Comparison of ENCODE assay signal across 8 cellular contexts in genomic region chr1:36516372-36517018, GRCh38. TPM values are rescaled to one million over a fixed set of nuclear protein-coding genes. Genes with fewer than 3 reads are reported as not detected.
DNase-seq lines count a peak whose midpoint lies in the region; ATAC-seq, FAIRE-seq and TF ChIP-seq lines count a peak whose summit lies in the region.

No MANE protein-coding gene starts in this region.

- H2AFZ ChIP-seq in H1 (ENCODE audit: low read length) = 0 out of 2 replicates have a peak overlapping the region, but pooled peaks have one; percentile 29

- peak; percentile 94 to 98 for TF ChIP-seq RAD21 in H1 (IDR thresholded peaks at IDR 0.05 in 1 of 2, conservative IDR thresholded peaks at IDR 0.05 in 1 of 2; ENCODE audit: low read depth in 2 of 2, low read length in 2 of 2)

- no peak for TF ChIP-seq EP300 in H1 (IDR thresholded peaks at IDR 0.05; ENCODE audit: borderline replicate concordance in 1 of 2, low read depth in 2 of 2, low read length in 2 of 2)

- no peak overlapping the region for H3K4me2 ChIP-seq in H1 (ENCODE audit: insufficient read depth in 1 of 2, low read depth in 2 of 2, low read length in 2 of 2)

- no peaks in the 10 kb centered on the region for H3K4me1 Mint-ChIP-seq in stimulated activated effector memory CD8-positive, alpha-beta T cell treated with anti-CD3 and anti-CD28 coated beads, Interleukin-12 subunit alpha, Interleukin-12 subunit beta, amount 100 ng/mL, for 72 hours

- peak; percentile 58 for ATAC-seq in stimulated activated effector memory CD8-positive, alpha-beta T cell treated with anti-CD3 and anti-CD28 coated beads, Interleukin-12 subunit alpha, Interleukin-12 subunit beta, amount 100 ng/mL, for 72 hours
- ATAC-seq in HG03469 (IDR thresholded peaks at IDR 0.05; ENCODE audit: unreplicated experiment) = no peak

- no peak overlapping the region for H3K4me3 Mint-ChIP-seq in stimulated activated effector memory CD8-positive, alpha-beta T cell treated with anti-CD3 and anti-CD28 coated beads, Interleukin-12 subunit alpha, Interleukin-12 subunit beta, amount 100 ng/mL, for 72 hours

- no peaks in the 10 kb centered on the region for H3K27me3 ChIP-seq in H1 (replicated peaks in 1 of 4; ENCODE audit: control insufficient read depth in 3 of 4, extremely low read depth in 1 of 4, insufficient read depth in 3 of 4, low read length in 3 of 4)

- no peak overlapping the region for H3K27ac Mint-ChIP-seq in stimulated activated effector memory CD8-positive, alpha-beta T cell treated with anti-CD3 and anti-CD28 coated beads, Interleukin-12 subunit alpha, Interleukin-12 subunit beta, amount 100 ng/mL, for 72 hours

- 62% methylated on average over 11 of the region's 11 CpGs; no CpG with 5 or more reads in 1 of the 2 experiments for WGBS in H1 (ENCODE audit: extremely low coverage in 1 of 2, insufficient coverage in 1 of 2, insufficient read length in 1 of 2, insufficient replicate concordance in 2 of 2, low coverage in 1 of 2, low lambda C conversion rate in 2 of 2, missing lambda C conversion rate in 1 of 2), 2 experiments

- H3K9ac ChIP-seq in H1 (replicated peaks in 1 of 4; ENCODE audit: extremely low read depth in 1 of 4, low read depth in 3 of 4, low read length in 3 of 4) = no peak overlapping the region

- no peak overlapping the region for H3K4me3 ChIP-seq in AG09309 (ENCODE audit: control insufficient read depth, low read depth, low read length)
- no peak overlapping the region for H3K4me3 ChIP-seq in H1 (ENCODE audit: extremely low read depth in 1 of 4, insufficient read depth in 2 of 4, low read depth in 3 of 4, low read length in 4 of 4)

- no peak overlapping the region for H4K8ac ChIP-seq in H1 (ENCODE audit: extremely low read depth, insufficient read depth, low read length)

- no peak overlapping the region for H4K5ac ChIP-seq in H1 (ENCODE audit: insufficient read length, low read depth, low read length)

- no peak overlapping the region for H2BK120ac ChIP-seq in H1 (replicated peaks; ENCODE audit: low read depth, low read length)

- H3K4me1 ChIP-seq in H1 (replicated peaks in 1 of 4; ENCODE audit: control insufficient read depth in 3 of 4, insufficient read depth in 4 of 4, low read length in 3 of 4) = peaks cover 0 to 4% (median 0%) of the 10 kb centered on the region in 4 experiments; a peak in 2 of 7 replicates

- H3K23me2 ChIP-seq in H1 (ENCODE audit: low read depth, low read length) = no peaks in the 10 kb centered on the region

- 0 out of 2 replicates have a peak overlapping the region, but pooled peaks have one; percentile 36 for H3K18ac ChIP-seq in H1 (ENCODE audit: extremely low read depth, low read length)

- POLR2A ChIA-PET in H1 (lab: Charles Lee; ENCODE audit: partially characterized antibody) = interaction anchor here (1.4 kb wide), 1 partner anchor 52 kb away, joined by 6 read pairs; the partner anchor contains the start of gene MRPS15

- H3K79me1 ChIP-seq in H1 (ENCODE audit: low read depth, low read length) = no peaks in the 10 kb centered on the region

- no peaks in the 10 kb centered on the region for H4K20me1 ChIP-seq in H1 (replicated peaks in 1 of 2; ENCODE audit: control insufficient read depth in 1 of 2, insufficient read depth in 2 of 2, low read length in 2 of 2)

- no peaks in the 10 kb centered on the region for H3K79me2 ChIP-seq in H1 (ENCODE audit: control insufficient read depth in 1 of 2, insufficient read depth in 2 of 2, low read length in 2 of 2)

- H3K23ac ChIP-seq in H1 (ENCODE audit: insufficient read length) = no peak overlapping the region

- no peaks in the 10 kb centered on the region for H3K9me3 Mint-ChIP-seq in stimulated activated effector memory CD8-positive, alpha-beta T cell treated with anti-CD3 and anti-CD28 coated beads, Interleukin-12 subunit alpha, Interleukin-12 subunit beta, amount 100 ng/mL, for 72 hours

- no peak overlapping the region for H2AK5ac ChIP-seq in H1 (ENCODE audit: low read depth, low read length)

- TF ChIP-seq CTCF in AG09309 (IDR thresholded peaks at IDR 0.05; ENCODE audit: control insufficient read depth, insufficient read depth, low read depth, low read length, missing control alignments) = peak; percentile 91
- peak; percentile 86 to 95 (median 95) for TF ChIP-seq CTCF in H1 (IDR thresholded peaks at IDR 0.05; ENCODE audit: control extremely low read depth in 1 of 3, insufficient read depth in 1 of 3, low read depth in 1 of 3, low read length in 3 of 3)

- DNase-seq in AG09309 (ENCODE audit: low read depth) = peak; percentile 3
- DNase-seq in GM19238 (ENCODE audit: insufficient read length, low spot score) = peak; percentile 56
- DNase-seq in NCI-H2227 (lab: John Stamatoyannopoulos, UW; ENCODE audit: unreplicated experiment) = peak; percentile 78
- DNase-seq in activated CD4-positive, alpha-beta T cell treated with anti-CD3 and anti-CD28 coated beads for 48 hours = peak; percentile 57
- peak; percentile 31 to 82 for DNase-seq in H1 (ENCODE audit: low read depth in 1 of 2, low spot score in 2 of 2)
- DNase-seq in medulla oblongata (ENCODE audit: extremely low spot score) = peak; percentile 68
- DNase-seq in stimulated activated effector memory CD8-positive, alpha-beta T cell treated with anti-CD3 and anti-CD28 coated beads, Interleukin-12 subunit alpha, Interleukin-12 subunit beta, amount 100 ng/mL, for 72 hours (ENCODE audit: low spot score in 2 of 2) = peak; percentile 18 to 62

- H3K56ac ChIP-seq in H1 (replicated peaks; ENCODE audit: insufficient read length, low read depth, low read length) = no peak overlapping the region

- H3K14ac ChIP-seq in H1 (ENCODE audit: insufficient read length) = no peak overlapping the region

- no peak overlapping the region for H3K4ac ChIP-seq in H1 (replicated peaks; ENCODE audit: insufficient read length, low read depth, low read length)

- CTCF ChIA-PET in H1 (lab: Charles Lee; ENCODE audit: partially characterized antibody) = interaction anchor here (0.6 to 6.5 kb wide), 72 partner anchors 9 to 970 kb away, joined by 3 to 62 read pairs (median 4); partner anchors contain the start of gene CSF3R

- peak; percentile 82 for FAIRE-seq in H1 (lab: Jason Lieb, UNC)

- no peak for TF ChIP-seq POLR2A in H1 (IDR thresholded peaks at IDR 0.05; ENCODE audit: control extremely low read depth in 1 of 2, low read depth in 2 of 2, low read length in 2 of 2)

- no peaks in the 10 kb centered on the region for H3K9me3 ChIP-seq in H1 (ENCODE audit: insufficient read depth in 2 of 2, low read depth in 1 of 2, low read length in 1 of 2)

- peak overlapping the region; percentile 84; the same call in 1 of the 2 replicates for H2BK12ac ChIP-seq in H1 (ENCODE audit: low read depth, low read length)

- H3K36me3 Mint-ChIP-seq in stimulated activated effector memory CD8-positive, alpha-beta T cell treated with anti-CD3 and anti-CD28 coated beads, Interleukin-12 subunit alpha, Interleukin-12 subunit beta, amount 100 ng/mL, for 72 hours = no peaks in the 10 kb centered on the region

- no peak overlapping the region for H3K27ac ChIP-seq in H1 (ENCODE audit: low read depth, low read length)

- no peak overlapping the region for H2BK5ac ChIP-seq in H1 (ENCODE audit: low read depth, low read length)

- 0 out of 2 replicates have a peak overlapping the region, but pooled peaks have one; percentile 74 for H2BK15ac ChIP-seq in H1 (ENCODE audit: low read length)

- peak overlapping the region; percentile 51; the same call in 1 of the 2 replicates for H2BK20ac ChIP-seq in H1 (ENCODE audit: low read length)

- H4K91ac ChIP-seq in H1 (replicated peaks; ENCODE audit: insufficient read length, low read length) = no peak overlapping the region

- H3K36me3 ChIP-seq in H1 (ENCODE audit: control insufficient read depth in 2 of 4, insufficient read depth in 4 of 4, low read length in 3 of 4) = no peaks in the 10 kb centered on the region

TF ChIP-seq in H1, 55 proteins besides CTCF, POLR2A, EP300 and RAD21 (continues in another document):
- TF ChIP-seq KDM4A (IDR thresholded peaks at IDR 0.05; ENCODE audit: low read depth, low read length, severe bottlenecking) = no peak
- TF ChIP-seq EZH2 (IDR thresholded peaks at IDR 0.05; ENCODE audit: low read depth, low read length, severe bottlenecking) = no peak
- no peak for TF ChIP-seq SP4 (IDR thresholded peaks at IDR 0.05; ENCODE audit: low read length)
- TF ChIP-seq FOSL1 (IDR thresholded peaks at IDR 0.05; ENCODE audit: insufficient read depth, low read depth, low read length) = no peak
- no peak for TF ChIP-seq TEAD4 (IDR thresholded peaks at IDR 0.05; ENCODE audit: low read depth, low read length)
- no peak for TF ChIP-seq CBX5 (IDR thresholded peaks at IDR 0.05; ENCODE audit: low read depth, low read length)
- no peak for TF ChIP-seq HDAC2 (IDR thresholded peaks at IDR 0.05; ENCODE audit: borderline replicate concordance in 1 of 2, low read depth in 2 of 2, low read length in 2 of 2)

RNA-seq across cellular contexts. Expression of gene CSF3R, which starts 33.8 kb away (rescaled TPM):
- total RNA-seq in H1 (2021; fragmentation: NEBNext Ultra II Directional; extraction: Animal tissue kit (Norgen Biotek cat#: 25700)) = not detected in 2 replicates
- not detected in 2 replicates for polyA plus RNA-seq in H1 (2011; rRNA removed)
- not detected for polyA plus RNA-seq in H1 (2011; cell fraction: cytosol; rRNA removed)
- 0.04 TPM for polyA plus RNA-seq in H1 (2011; cell fraction: nucleus; rRNA removed)
- polyA plus RNA-seq in H1 (2012, experiment 1 of 2) = 0.12 TPM in 1 of 4 replicates, not detected in the others
- not detected for polyA plus RNA-seq in H1 (2012, experiment 2 of 2)
- polyA plus RNA-seq in H1 (2013, experiment 1 of 2) = not detected
- polyA plus RNA-seq in H1 (2013, experiment 2 of 2) = not detected
- polyA minus RNA-seq in H1 (2011; rRNA and poly(A)+ RNA removed) = not detected in 2 replicates
- polyA minus RNA-seq in H1 (2011; cell fraction: cytosol; rRNA and poly(A)+ RNA removed) = not detected
- not detected for polyA minus RNA-seq in H1 (2011; cell fraction: nucleus; rRNA and poly(A)+ RNA removed)

RNA-seq across cellular contexts. Expression of gene MRPS15, which starts 52.3 kb away (rescaled TPM):
- total RNA-seq in H1 (2021; fragmentation: NEBNext Ultra II Directional; extraction: Animal tissue kit (Norgen Biotek cat#: 25700)) = 129 and 130 TPM in 2 replicates
- 53.0 and 53.6 TPM in 2 replicates for polyA plus RNA-seq in H1 (2011; rRNA removed)
- polyA plus RNA-seq in H1 (2011; cell fraction: cytosol; rRNA removed) = 93.7 TPM
- 52.9 TPM for polyA plus RNA-seq in H1 (2011; cell fraction: nucleus; rRNA removed)
- 97.0 to 108 TPM (median 100 TPM) in 4 replicates for polyA plus RNA-seq in H1 (2012, experiment 1 of 2)
- polyA plus RNA-seq in H1 (2012, experiment 2 of 2) = 119 TPM
- polyA plus RNA-seq in H1 (2013, experiment 1 of 2) = 161 TPM
- polyA plus RNA-seq in H1 (2013, experiment 2 of 2) = 167 TPM
- polyA minus RNA-seq in H1 (2011; rRNA and poly(A)+ RNA removed) = 24.3 and 24.6 TPM in 2 replicates
- polyA minus RNA-seq in H1 (2011; cell fraction: cytosol; rRNA and poly(A)+ RNA removed) = 27.2 TPM
- polyA minus RNA-seq in H1 (2011; cell fraction: nucleus; rRNA and poly(A)+ RNA removed) = 26.8 TPM

Comparison
In these comparisons a context has a peak if more than half of its experiments do, and no peak if none do; other contexts are left out.
1. DNase-seq: peak in every context shown above with its lines; median percentile 78 in NCI-H2227; 68 in medulla oblongata; 57 in activated CD4-positive, alpha-beta T cell treated with anti-CD3 and anti-CD28 coated beads for 48 hours; 56 in H1; 56 in GM19238; 40 in stimulated activated effector memory CD8-positive, alpha-beta T cell treated with anti-CD3 and anti-CD28 coated beads, Interleukin-12 subunit alpha, Interleukin-12 subunit beta, amount 100 ng/mL, for 72 hours; 3 in AG09309.